23 cellular contexts compared by ENCODE assay signal in genomic region chr2:170848587-170848986, GRCh38. TPM values are rescaled to one million over a fixed set of nuclear protein-coding genes. Genes with fewer than 3 reads are reported as not detected.
DNase-seq lines count a peak whose midpoint lies in the region; ATAC-seq, FAIRE-seq and TF ChIP-seq lines count a peak whose summit lies in the region.
"Had no signal": no experiment of that assay in that cellular context is flagged by ENCODE, and none has a peak within 500 bp of the region (broad histone marks: within the 10 kb centered on the region; RNA-seq: fewer than 3 reads in every experiment).

No MANE protein-coding gene starts in this region.

- H4K91ac ChIP-seq in H1 (replicated peaks; ENCODE audit: insufficient read length, low read length), result no peak overlapping the region

- TF ChIP-seq CTCF in H1 (IDR thresholded peaks at IDR 0.05; ENCODE audit: control extremely low read depth in 1 of 3, insufficient read depth in 1 of 3, low read depth in 1 of 3, low read length in 3 of 3) (no peak), Calu3 (IDR thresholded peaks at IDR 0.05; ENCODE audit: unreplicated experiment) (no peak)

- H3K9me3 Mint-ChIP-seq in Calu3 (ENCODE audit: low read depth, unreplicated experiment), result no peaks in the 10 kb centered on the region
- H3K9me3 Mint-ChIP-seq: activated naive CD8-positive, alpha-beta T cell treated with anti-CD3 and anti-CD28 coated beads, Interleukin-2, amount 10 ng/mL, durations not matched to agents 7 days and 5 days; IgD-negative memory B cell; immature natural killer cell had no signal

- no peaks in the 10 kb centered on the region for H3K23me2 ChIP-seq in H1 (ENCODE audit: low read depth, low read length)

- H3K4ac ChIP-seq in H1 (replicated peaks; ENCODE audit: insufficient read length, low read depth, low read length), result no peak overlapping the region

- no TSS peak for BruUV-seq in Calu3 (replicated peaks; lab: Mats Ljungman, UMichigan)

- no peak overlapping the region for H3K4me2 ChIP-seq in H1 (ENCODE audit: insufficient read depth in 1 of 2, low read depth in 2 of 2, low read length in 2 of 2)
- H3K4me2 ChIP-seq: BLaER1 treated with 17β-estradiol and CSF1 and Interleukin-3, amounts not matched to agents 10 nM and 100 nM had no signal

- H4K5ac ChIP-seq in H1 (ENCODE audit: insufficient read length, low read depth, low read length), result no peak overlapping the region

- no peak overlapping the region for H3K23ac ChIP-seq in H1 (ENCODE audit: insufficient read length)

- no peak overlapping the region for H2BK5ac ChIP-seq in H1 (ENCODE audit: low read depth, low read length)

- H3K36me3 Mint-ChIP-seq in Calu3 (ENCODE audit: insufficient read depth, unreplicated experiment), result no peaks in the 10 kb centered on the region
- H3K36me3 Mint-ChIP-seq: IgD-negative memory B cell, immature natural killer cell had no signal

- H2BK20ac ChIP-seq in H1 (ENCODE audit: low read length), result no peak overlapping the region

- no peak overlapping the region for H2AK5ac ChIP-seq in H1 (ENCODE audit: low read depth, low read length)

- H3K27me3 Mint-ChIP-seq in Calu3 (ENCODE audit: unreplicated experiment), result no peaks in the 10 kb centered on the region
- H3K27me3 Mint-ChIP-seq: activated naive CD8-positive, alpha-beta T cell treated with anti-CD3 and anti-CD28 coated beads, Interleukin-2, amount 10 ng/mL, durations not matched to agents 7 days and 5 days; progenitor cell of endocrine pancreas had no signal

- no peak overlapping the region for H3K27ac Mint-ChIP-seq in Calu3 (ENCODE audit: unreplicated experiment)
- H3K27ac Mint-ChIP-seq: activated naive CD8-positive, alpha-beta T cell treated with anti-CD3 and anti-CD28 coated beads, Interleukin-2, amount 10 ng/mL, durations not matched to agents 7 days and 5 days; IgD-negative memory B cell; immature natural killer cell; progenitor cell of endocrine pancreas had no signal

- POLR2A ChIA-PET in H1 (lab: Charles Lee; ENCODE audit: partially characterized antibody), result no interaction called here

- H3K4me3 ChIP-seq in NT2/D1 (ENCODE audit: insufficient read length, low read depth), result no peak overlapping the region
- H3K4me3 ChIP-seq in H1 (ENCODE audit: extremely low read depth in 1 of 4, insufficient read depth in 2 of 4, low read depth in 3 of 4, low read length in 4 of 4), result no peak overlapping the region
- H3K4me3 ChIP-seq in mesodermal cell (ENCODE audit: extremely low read depth, insufficient read depth, low read length, poor library complexity, severe bottlenecking), result no peak overlapping the region
- H3K4me3 ChIP-seq: BLaER1 treated with 17β-estradiol and CSF1 and Interleukin-3, amounts not matched to agents 10 nM and 100 nM; coronary artery; gastrocnemius medialis; mucosa of descending colon had no signal

- TF ChIP-seq RAD21 in H1 (IDR thresholded peaks at IDR 0.05 in 1 of 2, conservative IDR thresholded peaks at IDR 0.05 in 1 of 2; ENCODE audit: low read depth in 2 of 2, low read length in 2 of 2), result no peak

- H3K4me1 ChIP-seq in NT2/D1 (ENCODE audit: insufficient read depth, insufficient read length) (no peaks in the 10 kb centered on the region), H1 (replicated peaks in 1 of 4; ENCODE audit: control insufficient read depth in 3 of 4, insufficient read depth in 4 of 4, low read length in 3 of 4) (no peaks in the 10 kb centered on the region), mesodermal cell (ENCODE audit: control insufficient read depth, insufficient read depth, low read length, poor library complexity, severe bottlenecking) (peaks cover 38% of the 10 kb centered on the region)
- H3K4me1 ChIP-seq: gastrocnemius medialis had no signal

- no peak for FAIRE-seq in H1 (lab: Jason Lieb, UNC)

- H3K27ac ChIP-seq in H1 (ENCODE audit: low read depth, low read length) (no peak overlapping the region), mesodermal cell (ENCODE audit: low read depth, low read length, severe bottlenecking) (peak overlapping the region; percentile 57)
- H3K27ac ChIP-seq: BLaER1 treated with 17β-estradiol and CSF1 and Interleukin-3, amounts not matched to agents 10 nM and 100 nM; coronary artery; gastrocnemius medialis had no signal

- DNase-seq in EH (ENCODE audit: low read depth) (peak; percentile 82), NT2/D1 (ENCODE audit: low read depth, low spot score) (peak; percentile 36), H1 (ENCODE audit: low read depth in 1 of 2, low spot score in 2 of 2) (no peak), NCI-H187 (lab: John Stamatoyannopoulos, UW) (no peak), NCI-H2107 treated with DMSO at 0.1 percent for 48 hours (lab: John Stamatoyannopoulos, UW; ENCODE audit: unreplicated experiment) (no peak), Calu3 (no peak)
- DNase-seq: activated CD4-positive, CD25-positive, alpha-beta regulatory T cell treated with anti-CD3 and anti-CD28 coated beads, Interleukin-2, amount 50 U/mL, for 72 hours; activated naive CD8-positive, alpha-beta T cell treated with anti-CD3 and anti-CD28 coated beads, Interleukin-2, amount 10 ng/mL, durations not matched to agents 7 days and 5 days; activated T-cell treated with anti-CD3 and anti-CD28 coated beads for 4 hours; gastrocnemius medialis; immature natural killer cell; mucosa of descending colon; NCI-H1105 treated with DMSO at 0.1 percent for 48 hours; NCI-H2227 treated with DMSO at 0.1 percent for 48 hours; OCI-M1; stimulated activated CD4-positive, alpha-beta T cell treated with anti-CD3 and anti-CD28 coated beads, Interleukin-15, amount 100 ng/mL, for 24 hours; T-helper 1 cell had no signal

- H4K8ac ChIP-seq in H1 (ENCODE audit: extremely low read depth, insufficient read depth, low read length), result no peak overlapping the region

- no peaks in the 10 kb centered on the region for H3K79me2 ChIP-seq in H1 (ENCODE audit: control insufficient read depth in 1 of 2, insufficient read depth in 2 of 2, low read length in 2 of 2)

- no peak overlapping the region for H2BK120ac ChIP-seq in H1 (replicated peaks; ENCODE audit: low read depth, low read length)

- H3K4me1 Mint-ChIP-seq in Calu3 (ENCODE audit: low read depth, unreplicated experiment), result no peaks in the 10 kb centered on the region
- H3K4me1 Mint-ChIP-seq: IgD-negative memory B cell had no signal

- no peak overlapping the region for H3K56ac ChIP-seq in H1 (replicated peaks; ENCODE audit: insufficient read length, low read depth, low read length)

- no peak overlapping the region for H3K14ac ChIP-seq in H1 (ENCODE audit: insufficient read length)

- no peak overlapping the region for H3K9ac ChIP-seq in NT2/D1 (ENCODE audit: insufficient read length, low read depth)
- no peak overlapping the region for H3K9ac ChIP-seq in H1 (replicated peaks in 1 of 4; ENCODE audit: extremely low read depth in 1 of 4, low read depth in 3 of 4, low read length in 3 of 4)
- H3K9ac ChIP-seq: BLaER1 treated with 17β-estradiol and CSF1 and Interleukin-3, amounts not matched to agents 10 nM and 100 nM had no signal

- H3K4me3 Mint-ChIP-seq in Calu3 (ENCODE audit: low read depth, unreplicated experiment), result no peak overlapping the region
- H3K4me3 Mint-ChIP-seq: activated naive CD8-positive, alpha-beta T cell treated with anti-CD3 and anti-CD28 coated beads, Interleukin-2, amount 10 ng/mL, durations not matched to agents 7 days and 5 days; IgD-negative memory B cell; immature natural killer cell had no signal

- no peaks in the 10 kb centered on the region for H4K20me1 ChIP-seq in H1 (replicated peaks in 1 of 2; ENCODE audit: control insufficient read depth in 1 of 2, insufficient read depth in 2 of 2, low read length in 2 of 2)
- H4K20me1 ChIP-seq: BLaER1 treated with 17β-estradiol and CSF1 and Interleukin-3, amounts not matched to agents 10 nM and 100 nM had no signal

- peak overlapping the region; percentile 28; the same call in 1 of the 2 replicates for H2AFZ ChIP-seq in H1 (ENCODE audit: low read length)

- H3K36me3 ChIP-seq in NT2/D1 (ENCODE audit: insufficient read depth, insufficient read length, low read length), result peaks cover 73% of the 10 kb centered on the region
- no peaks in the 10 kb centered on the region; a peak in 1 of 8 replicates for H3K36me3 ChIP-seq in H1 (ENCODE audit: control insufficient read depth in 2 of 4, insufficient read depth in 4 of 4, low read length in 3 of 4)
- peaks cover 54% of the 10 kb centered on the region for H3K36me3 ChIP-seq in mesodermal cell (ENCODE audit: control insufficient read depth, insufficient read depth, low read length)
- H3K36me3 ChIP-seq: BLaER1 treated with 17β-estradiol and CSF1 and Interleukin-3, amounts not matched to agents 10 nM and 100 nM; gastrocnemius medialis had no signal

- no peaks in the 10 kb centered on the region for H3K9me3 ChIP-seq in NT2/D1 (ENCODE audit: insufficient read depth, low read length)
- no peaks in the 10 kb centered on the region for H3K9me3 ChIP-seq in H1 (ENCODE audit: insufficient read depth in 2 of 2, low read depth in 1 of 2, low read length in 1 of 2)
- H3K9me3 ChIP-seq in mesodermal cell (ENCODE audit: control insufficient read depth, low read length), result no peaks in the 10 kb centered on the region
- H3K9me3 ChIP-seq: gastrocnemius medialis, mucosa of descending colon had no signal

- H3K18ac ChIP-seq in H1 (ENCODE audit: extremely low read depth, low read length), result no peak overlapping the region

- H2BK15ac ChIP-seq in H1 (ENCODE audit: low read length), result no peak overlapping the region

- CTCF ChIA-PET in H1 (lab: Charles Lee; ENCODE audit: partially characterized antibody), result interaction anchor here (1.0 to 9.4 kb wide), 2 partner anchors 9 to 25 kb away, joined by 3 to 94 read pairs; no protein-coding TSS in a partner anchor
- CTCF ChIA-PET in Calu3 (lab: Charles Lee), result no interaction called here

- H3K79me1 ChIP-seq in H1 (ENCODE audit: low read depth, low read length), result no peaks in the 10 kb centered on the region

- WGBS in H1 (ENCODE audit: extremely low coverage in 1 of 2, insufficient coverage in 1 of 2, insufficient read length in 1 of 2, insufficient replicate concordance in 2 of 2, low coverage in 1 of 2, low lambda C conversion rate in 2 of 2, missing lambda C conversion rate in 1 of 2), 2 experiments, result 84% methylated on average over 2 of the region's 2 CpGs; no CpG with 5 or more reads in 1 of the 2 experiments
- WGBS in mesodermal cell (ENCODE audit: insufficient coverage in 2 of 2), 2 experiments, result 80 to 100% methylated on average over 1 of the region's 2 CpGs

- TF ChIP-seq POLR2A in H1 (IDR thresholded peaks at IDR 0.05; ENCODE audit: control extremely low read depth in 1 of 2, low read depth in 2 of 2, low read length in 2 of 2), result no peak

- TF ChIP-seq EP300 in H1 (IDR thresholded peaks at IDR 0.05; ENCODE audit: borderline replicate concordance in 1 of 2, low read depth in 2 of 2, low read length in 2 of 2), result no peak

- ATAC-seq in GM21717 (IDR thresholded peaks at IDR 0.05; ENCODE audit: unreplicated experiment), result no peak
- ATAC-seq: gastrocnemius medialis, mucosa of descending colon had no signal

- intact Hi-C loops in Calu3 (cut with micrococcal nuclease; ENCODE audit: unreplicated experiment), result no loop called here

- no peaks in the 10 kb centered on the region for H3K27me3 ChIP-seq in NT2/D1 (ENCODE audit: insufficient read depth, insufficient read length)
- peaks cover 0 to 2% (median 0%) of the 10 kb centered on the region in 4 experiments; a peak in 1 of 7 replicates for H3K27me3 ChIP-seq in H1 (replicated peaks in 1 of 4; ENCODE audit: control insufficient read depth in 3 of 4, extremely low read depth in 1 of 4, insufficient read depth in 3 of 4, low read length in 3 of 4)

- no peak overlapping the region for H2BK12ac ChIP-seq in H1 (ENCODE audit: low read depth, low read length)

RNA-seq across cellular contexts. Expression of gene GAD1, which starts 31.9 kb away (rescaled TPM):
- 0.34 and 0.65 TPM in 2 replicates for total RNA-seq in H1 (2021; fragmentation: NEBNext Ultra II Directional; extraction: Animal tissue kit (Norgen Biotek cat#: 25700))
- 1.0 and 1.1 TPM in 2 replicates for polyA plus RNA-seq in H1 (2011; rRNA removed)
- polyA plus RNA-seq in H1 (2011; cell fraction: cytosol; rRNA removed), result 0.87 TPM
- polyA plus RNA-seq in H1 (2011; cell fraction: nucleus; rRNA removed), result 2.7 TPM
- 1.0 to 1.8 TPM (median 1.4 TPM) in 4 replicates for polyA plus RNA-seq in H1 (2012, experiment 1 of 2)
- polyA plus RNA-seq in H1 (2012, experiment 2 of 2), result 1.4 TPM
- polyA plus RNA-seq in H1 (2013, experiment 1 of 2), result 0.22 TPM
- polyA plus RNA-seq in H1 (2013, experiment 2 of 2), result 0.18 TPM
- polyA minus RNA-seq in H1 (2011; rRNA and poly(A)+ RNA removed), result 0.38 and 1.2 TPM in 2 replicates
- not detected for polyA minus RNA-seq in H1 (2011; cell fraction: cytosol; rRNA and poly(A)+ RNA removed)
- 1.9 TPM for polyA minus RNA-seq in H1 (2011; cell fraction: nucleus; rRNA and poly(A)+ RNA removed)
- polyA plus RNA-seq in mesodermal cell (2013, experiment 1 of 2), result 65.2 TPM
- 47.4 TPM for polyA plus RNA-seq in mesodermal cell (2013, experiment 2 of 2)
- 11.2 and 11.5 TPM in 2 replicates for total RNA-seq in Calu3 (2022)
- total RNA-seq: gastrocnemius medialis had no signal
- polyA plus RNA-seq: IgD-negative memory B cell, immature natural killer cell had no signal

Comparison
In these comparisons a context has a peak if more than half of its experiments do, and no peak if none do; other contexts are left out.
1. DNase-seq: peak in EH (single experiment) and NT2/D1 (single experiment); none in H1 (0 of 2), NCI-H187 (0 of 2), NCI-H2107 treated with DMSO at 0.1 percent for 48 hours (single experiment) and Calu3 (single experiment).